1 cellular context compared by ENCODE assay signal in genomic region chr11:108008656-108009496, GRCh38.
TF ChIP-seq lines count a peak whose summit lies in the region.

Gene CUL5 (plus strand): TSS chr11:108008898. CDS start chr11:108009349, 451 bp downstream.

TF ChIP-seq in SK-N-SH treated with all-trans-retinoic acid at 6 μM for 48 hours, 23 proteins besides CTCF, POLR2A, EP300 and RAD21 (continued from another document):
- TF ChIP-seq PATZ1 (CRISPR knock-in tag; IDR thresholded peaks at IDR 0.05; ENCODE audit: borderline replicate concordance) (no peak), ESRRG (CRISPR knock-in tag; IDR thresholded peaks at IDR 0.05) (no peak), OSR1 (CRISPR knock-in tag; IDR thresholded peaks at IDR 0.05) (no peak)
